ENCODE assay signal across 19 cellular contexts in genomic region chr2:44155577-44156446, GRCh38. TPM values are rescaled to one million over a fixed set of nuclear protein-coding genes. Genes with fewer than 3 reads are reported as not detected.
DNase-seq lines count a peak whose midpoint lies in the region; ATAC-seq and TF ChIP-seq lines count a peak whose summit lies in the region.
"Had no signal": no experiment of that assay in that cellular context is flagged by ENCODE, and none has a peak within 500 bp of the region (broad histone marks: within the 10 kb centered on the region; RNA-seq: fewer than 3 reads in every experiment).

No MANE protein-coding gene starts in this region.

- DNase-seq in HAP-1 (ENCODE audit: low spot score in 2 of 2), result peak; percentile 58 to 59
- DNase-seq in RPMI7951 (ENCODE audit: low read depth), result peak; percentile 52
- peak; percentile 48 for DNase-seq in dedifferentiated amniotic fluid mesenchymal stem cell (ENCODE audit: extremely low spot score)
- DNase-seq in retinal pigment epithelial cell (ENCODE audit: low read depth), result peak; percentile 73
- no peak for DNase-seq in GM03348 (ENCODE audit: low spot score)
- DNase-seq: activated CD4-positive, CD25-positive, alpha-beta regulatory T cell; activated CD8-positive, alpha-beta memory T cell treated with anti-CD3 and anti-CD28 coated beads for 24 hours; activated naive CD8-positive, alpha-beta T cell treated with anti-CD3 and anti-CD28 coated beads, Interleukin-2, amount 50 U/mL, for 24 hours; cerebellar nuclear complex; NCI-H1417 treated with DMSO at 0.1 percent for 48 hours; NCI-H2171 treated with DMSO at 0.1 percent for 48 hours; NCI-H774 had no signal

- H3K36me3 ChIP-seq in HAP-1 (replicated peaks), result no peaks in the 10 kb centered on the region
- H3K36me3 ChIP-seq: gastroesophageal sphincter, vagina had no signal

- no peaks in the 10 kb centered on the region for H3K27me3 ChIP-seq in HAP-1 (ENCODE audit: low read depth)
- H3K27me3 ChIP-seq: vagina had no signal

- no peak for TF ChIP-seq POLR2A in GM18505 (IDR thresholded peaks at IDR 0.05; ENCODE audit: borderline replicate concordance, extremely low read depth, insufficient read depth, insufficient read length)

- in situ Hi-C loops in HAP-1 (cut with MboI; ENCODE audit: low sequenced_read_pairs), result no loop called here

- H3K4me1 ChIP-seq in HAP-1, result peaks cover 15% of the 10 kb centered on the region
- H3K4me1 ChIP-seq: gastroesophageal sphincter, vagina had no signal

- TF ChIP-seq CTCF in retinal pigment epithelial cell (conservative IDR thresholded peaks at IDR 0.05; ENCODE audit: low read depth, low read length), result no peak

- H3K9me3 ChIP-seq in HAP-1, result no peaks in the 10 kb centered on the region
- H3K9me3 ChIP-seq: gastroesophageal sphincter, vagina had no signal

- ATAC-seq in HG02840 (IDR thresholded peaks at IDR 0.05; ENCODE audit: low FRiP score, unreplicated experiment) (no peak), GM18505 (IDR thresholded peaks at IDR 0.05; ENCODE audit: unreplicated experiment) (no peak), HG02623 (IDR thresholded peaks at IDR 0.05; ENCODE audit: unreplicated experiment) (no peak)
- ATAC-seq: activated naive CD8-positive, alpha-beta T cell treated with anti-CD3 and anti-CD28 coated beads, Interleukin-2, amount 50 U/mL, for 24 hours; gastroesophageal sphincter; left lobe of liver; sciatic nerve had no signal

- H3K4me3 ChIP-seq in HAP-1, result no peak overlapping the region
- H3K4me3 ChIP-seq in retinal pigment epithelial cell (ENCODE audit: low read length), result no peak overlapping the region
- H3K4me3 ChIP-seq: gastroesophageal sphincter, vagina had no signal

RNA-seq across cellular contexts. Expression of gene PPM1B, which starts 12.9 kb away (rescaled TPM):
- 28.0 and 33.6 TPM in 2 replicates for total RNA-seq in RPMI7951 (2014; rRNA removed; shearing (Covaris generic))
